In genomic region chrX:123833387-123833786, GRCh38 we compare ENCODE assay signal across 8 cellular contexts. TPM values are rescaled to one million over a fixed set of nuclear protein-coding genes. Genes with fewer than 3 reads are reported as not detected.
DNase-seq lines count a peak whose midpoint lies in the region; ATAC-seq, FAIRE-seq and TF ChIP-seq lines count a peak whose summit lies in the region.

No MANE protein-coding gene starts in this region.

- no peaks in the 10 kb centered on the region for H3K79me2 ChIP-seq in astrocyte (ENCODE audit: insufficient read depth, low read length)

- H3K9me3 ChIP-seq in T-helper 17 cell (ENCODE audit: control insufficient read depth, low read length, poor library complexity, severe bottlenecking) (no peaks in the 10 kb centered on the region), astrocyte (ENCODE audit: insufficient read depth, low read depth, low read length) (no peaks in the 10 kb centered on the region)

- H2AFZ ChIP-seq in astrocyte (ENCODE audit: low read depth, low read length): no peak overlapping the region

- no peak overlapping the region for H3K9ac ChIP-seq in astrocyte (ENCODE audit: low read length)

- ATAC-seq in HG02798 (IDR thresholded peaks at IDR 0.05; ENCODE audit: poor library complexity, unreplicated experiment) (peak; percentile 87), T-helper 17 cell (peak; percentile 92)

- DNase-seq in DMS 273 (lab: John Stamatoyannopoulos, UW; ENCODE audit: unreplicated experiment): peak; percentile 81
- DNase-seq in DMS 273 treated with DMSO at 0.1 percent for 48 hours (lab: John Stamatoyannopoulos, UW): no peak
- peak; percentile 60 for DNase-seq in NCI-H1436 (lab: John Stamatoyannopoulos, UW)
- DNase-seq in T-helper 17 cell: peak; percentile 11 to 43 (median 25)
- DNase-seq in astrocyte (ENCODE audit: low read depth): no peak
- peak; percentile 22 for DNase-seq in iPS DF 4.7 (ENCODE audit: extremely low read depth, low spot score)
- peak; percentile 30 to 51 for DNase-seq in stimulated activated CD4-positive, alpha-beta T cell treated with anti-CD3 and anti-CD28 coated beads, Interleukin-15, amount 100 ng/mL, for 48 hours (ENCODE audit: low read depth in 2 of 2)

- peaks cover 6% of the 10 kb centered on the region for H3K27me3 Mint-ChIP-seq in T-helper 17 cell
- no peaks in the 10 kb centered on the region for H3K27me3 Mint-ChIP-seq in astrocyte (ENCODE audit: low read depth, unreplicated experiment)

- H3K4me3 Mint-ChIP-seq in T-helper 17 cell: no peak overlapping the region
- H3K4me3 Mint-ChIP-seq in astrocyte (ENCODE audit: unreplicated experiment): no peak overlapping the region

- H3K4me1 ChIP-seq in astrocyte (ENCODE audit: insufficient read depth, low read length): peaks cover 4% of the 10 kb centered on the region

- no peak overlapping the region for H3K27ac ChIP-seq in astrocyte (ENCODE audit: low read depth, low read length)

- H3K9me3 Mint-ChIP-seq in astrocyte (ENCODE audit: unreplicated experiment): no peaks in the 10 kb centered on the region

- peak; percentile 56 for TF ChIP-seq CTCF in astrocyte (IDR thresholded peaks at IDR 0.05; ENCODE audit: insufficient read depth, low read depth, low read length)

- no peaks in the 10 kb centered on the region for H3K36me3 ChIP-seq in astrocyte (ENCODE audit: insufficient read depth, low read length)

- H3K27ac Mint-ChIP-seq in T-helper 17 cell (no peak overlapping the region), astrocyte (ENCODE audit: unreplicated experiment) (no peak overlapping the region)

- H3K27me3 ChIP-seq in astrocyte (ENCODE audit: insufficient read depth, low read length): no peaks in the 10 kb centered on the region

- H3K4me1 Mint-ChIP-seq in T-helper 17 cell (peaks cover 3% of the 10 kb centered on the region), astrocyte (ENCODE audit: low read depth, unreplicated experiment) (peaks cover 1% of the 10 kb centered on the region)

- no peak overlapping the region for H3K4me2 ChIP-seq in astrocyte (ENCODE audit: low read length)

- no peak overlapping the region for H3K4me3 ChIP-seq in astrocyte (ENCODE audit: insufficient read depth, low read depth, low read length)

- FAIRE-seq in astrocyte (lab: Jason Lieb, UNC): peak; percentile 93

- H4K20me1 ChIP-seq in astrocyte (ENCODE audit: insufficient read depth, low read length): no peaks in the 10 kb centered on the region

- no peaks in the 10 kb centered on the region for H3K36me3 Mint-ChIP-seq in T-helper 17 cell (ENCODE audit: low read depth)
- H3K36me3 Mint-ChIP-seq in astrocyte (ENCODE audit: low read depth, unreplicated experiment): no peaks in the 10 kb centered on the region

RNA-seq across cellular contexts. Expression of gene XIAP, which starts 26.5 kb away (rescaled TPM):
- total RNA-seq in T-helper 17 cell (10 to 100 TPM; 24.7 to 27.3 TPM), astrocyte (51.7 and 53.1 TPM in 2 replicates)

Comparison
In these comparisons a context has a peak if more than half of its experiments do, and no peak if none do; other contexts are left out.
1. DNase-seq: peak in DMS 273 (single experiment), NCI-H1436 (single experiment), T-helper 17 cell (3 of 3), iPS DF 4.7 (single experiment) and stimulated activated CD4-positive, alpha-beta T cell treated with anti-CD3 and anti-CD28 coated beads, Interleukin-15, amount 100 ng/mL, for 48 hours (2 of 2); none in DMS 273 treated with DMSO at 0.1 percent for 48 hours (single experiment) and astrocyte (single experiment).